ENCODE assay signal across 4 cellular contexts in genomic region chr5:798505-799138, GRCh38. TPM values are rescaled to one million over a fixed set of nuclear protein-coding genes. Genes with fewer than 3 reads are reported as not detected.
"Had no signal": no experiment of that assay in that cellular context is flagged by ENCODE, and none has a peak within 500 bp of the region (broad histone marks: within the 10 kb centered on the region; RNA-seq: fewer than 3 reads in every experiment).

No MANE protein-coding gene starts in this region.

RNA-seq across cellular contexts. Expression of gene ZDHHC11B, which starts 14.1 kb away (rescaled TPM):
- total RNA-seq: IMR-90, LHCN-M2, MCF 10A, RPMI7951 had no signal
